ENCODE assay signal across 11 cellular contexts in the genomic region with DNA sequence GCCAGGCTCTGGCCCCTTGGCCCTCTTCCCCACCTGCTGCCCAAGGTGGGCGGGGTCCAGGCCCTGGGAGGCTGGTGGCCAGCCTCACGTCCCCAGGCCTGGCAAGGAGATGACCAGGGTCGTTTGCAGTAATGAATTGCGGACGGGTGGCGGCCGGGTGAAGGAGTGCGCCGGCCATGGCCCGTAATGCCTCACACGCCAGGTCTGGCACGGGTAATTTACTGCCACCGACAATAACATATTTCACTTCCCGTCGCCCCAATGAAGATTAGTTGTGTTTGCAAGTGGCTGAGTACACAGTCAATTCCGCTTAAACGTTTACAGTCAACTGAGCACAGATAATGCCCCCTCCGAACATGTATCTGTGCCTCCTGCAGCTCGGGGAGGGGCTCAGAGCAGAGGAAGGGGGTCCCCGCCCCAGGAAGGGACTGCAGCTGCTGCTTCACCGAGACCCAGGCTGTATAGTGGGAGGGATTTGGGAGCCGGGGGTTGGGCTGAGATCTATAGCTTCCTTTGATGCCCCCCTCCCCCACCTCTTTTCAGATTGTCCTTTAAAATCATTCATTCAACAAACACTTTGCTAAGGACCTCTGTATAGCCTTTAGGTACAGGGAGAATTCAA. TPM values are rescaled to one million over a fixed set of nuclear protein-coding genes. Genes with fewer than 3 reads are reported as not detected.
DNase-seq lines count a peak whose midpoint lies in the region; ATAC-seq and TF ChIP-seq lines count a peak whose summit lies in the region.
"Had no signal": no experiment of that assay in that cellular context is flagged by ENCODE, and none has a peak within 500 bp of the region (broad histone marks: within the 10 kb centered on the region; RNA-seq: fewer than 3 reads in every experiment).

No MANE protein-coding gene starts in this region.

- POLR2A ChIA-PET in naive thymus-derived CD8-positive, alpha-beta T cell (lab: Charles Lee), result no interaction called here

- H3K4me1 ChIP-seq in mesenchymal stem cell (ENCODE audit: control insufficient read depth, insufficient read depth, low read depth, low read length), result peaks cover 2% of the 10 kb centered on the region

- peaks cover 8 to 51% (median 20%) of the 10 kb centered on the region in 5 donors for H3K27me3 Mint-ChIP-seq in naive thymus-derived CD8-positive, alpha-beta T cell

- H3K27me3 ChIP-seq in mesenchymal stem cell (ENCODE audit: control insufficient read depth in 1 of 2, insufficient read depth in 1 of 2, low read length in 2 of 2), result peaks cover 35 to 72% of the 10 kb centered on the region in 2 experiments

- peak overlapping the region in 2 of 10 donors; percentile 75 for H3K27ac Mint-ChIP-seq in naive thymus-derived CD8-positive, alpha-beta T cell

- no peak overlapping the region for H2BK5ac ChIP-seq in mesenchymal stem cell (ENCODE audit: low read depth, low read length, poor library complexity, severe bottlenecking)

- no peak overlapping the region for H2AK5ac ChIP-seq in mesenchymal stem cell (ENCODE audit: low read length, severe bottlenecking)

- H3K23ac ChIP-seq in mesenchymal stem cell (ENCODE audit: low read length in 2 of 2), result no peak overlapping the region

- H3K14ac ChIP-seq in mesenchymal stem cell (ENCODE audit: low read length in 2 of 2), result no peak overlapping the region

- no peak overlapping the region for H4K8ac ChIP-seq in mesenchymal stem cell (ENCODE audit: low read length)

- no peaks in the 10 kb centered on the region for H3K9me3 ChIP-seq in mesenchymal stem cell (ENCODE audit: control insufficient read depth, low read length)

- no peak overlapping the region for H3K18ac ChIP-seq in mesenchymal stem cell (ENCODE audit: low read depth in 1 of 2, low read length in 2 of 2)

- peaks cover 4 to 7% (median 6%) of the 10 kb centered on the region in 4 donors for H3K4me1 Mint-ChIP-seq in naive thymus-derived CD8-positive, alpha-beta T cell

- H3K4ac ChIP-seq in mesenchymal stem cell (ENCODE audit: low read depth in 1 of 2, low read length in 2 of 2), result no peak overlapping the region

- DNase-seq in DMS79 (lab: John Stamatoyannopoulos, UW) (peak; percentile 45), NCI-H187 treated with DMSO at 0.1 percent for 48 hours (lab: John Stamatoyannopoulos, UW) (peak; percentile 89), mesenchymal stem cell (no peak)
- DNase-seq in naive thymus-derived CD8-positive, alpha-beta T cell, result peak in 1 of 10 donors; percentile 24
- DNase-seq: CD4-positive, alpha-beta memory T cell; IMR-90; NCI-H526 treated with DMSO at 0.1 percent for 48 hours had no signal

- no peaks in the 10 kb centered on the region for H3K9me3 Mint-ChIP-seq in naive thymus-derived CD8-positive, alpha-beta T cell

- H3K27ac ChIP-seq in mesenchymal stem cell (ENCODE audit: low read length, poor library complexity, severe bottlenecking), result no peak overlapping the region

- no peak overlapping the region for H2BK12ac ChIP-seq in mesenchymal stem cell (ENCODE audit: low read length in 2 of 2)

- no peak overlapping the region for H2BK120ac ChIP-seq in mesenchymal stem cell (ENCODE audit: low read depth, low read length)

- H4K91ac ChIP-seq in mesenchymal stem cell (ENCODE audit: low read length), result no peak overlapping the region

- H3K4me3 Mint-ChIP-seq in naive thymus-derived CD8-positive, alpha-beta T cell, result peak overlapping the region in 6 of 10 donors; percentile 28 to 70 (median 44)

- no peak overlapping the region for H3K9ac ChIP-seq in mesenchymal stem cell (ENCODE audit: low read length)

- no peaks in the 10 kb centered on the region for H3K36me3 Mint-ChIP-seq in naive thymus-derived CD8-positive, alpha-beta T cell
- H3K36me3 Mint-ChIP-seq: CD4-positive, alpha-beta memory T cell had no signal

- ATAC-seq in SK-N-SH treated with all-trans-retinoic acid at 6 μM for 48 hours, result no peak
- no peak for ATAC-seq in naive thymus-derived CD8-positive, alpha-beta T cell
- ATAC-seq in HG03460 (IDR thresholded peaks at IDR 0.05; ENCODE audit: unreplicated experiment), result no peak
- ATAC-seq in GM18520 (IDR thresholded peaks at IDR 0.05; ENCODE audit: unreplicated experiment), result no peak
- ATAC-seq: activated CD4-positive, CD25-positive, alpha-beta regulatory T cell treated with anti-CD3 and anti-CD28 coated beads, Interleukin-2, amount 50 U/mL, for 24 hours had no signal

- H3K79me1 ChIP-seq in mesenchymal stem cell (replicated peaks; ENCODE audit: low read length, poor library complexity, severe bottlenecking), result no peaks in the 10 kb centered on the region

- H3K36me3 ChIP-seq in mesenchymal stem cell (ENCODE audit: control insufficient read depth in 1 of 2, insufficient read depth in 2 of 2, low read depth in 1 of 2, low read length in 2 of 2), result no peaks in the 10 kb centered on the region

- H2BK15ac ChIP-seq in mesenchymal stem cell (ENCODE audit: low read depth, poor library complexity, severe bottlenecking), result no peak overlapping the region

- no peak overlapping the region for H3K4me2 ChIP-seq in mesenchymal stem cell (ENCODE audit: low read length, poor library complexity, severe bottlenecking)

- H2AFZ ChIP-seq in mesenchymal stem cell (ENCODE audit: low read depth, low read length), result no peak overlapping the region

- no peak overlapping the region for H3K4me3 ChIP-seq in mesenchymal stem cell (ENCODE audit: insufficient read depth in 1 of 2, low read depth in 1 of 2, low read length in 2 of 2)

- 76% methylated on average over 21 of the region's 22 CpGs for WGBS in mesenchymal stem cell

TF ChIP-seq in SK-N-SH treated with all-trans-retinoic acid at 6 μM for 48 hours, 23 proteins besides CTCF, POLR2A, EP300 and RAD21:
- no peak for TF ChIP-seq CREB5 (CRISPR knock-in tag; IDR thresholded peaks at IDR 0.05; ENCODE audit: low read depth)
- TF ChIP-seq TCF4 (CRISPR knock-in tag; IDR thresholded peaks at IDR 0.05; ENCODE audit: borderline replicate concordance), result peak; percentile 73; the same call in 1 of the 2 replicates
- TF ChIP-seq TSHZ2 (CRISPR knock-in tag; IDR thresholded peaks at IDR 0.05), result peak; percentile 71; the same call in 1 of the 2 replicates

RNA-seq across cellular contexts. Expression of gene MVK, which starts 48.4 kb away (rescaled TPM):
- 10 to 100 TPM in 1 of 2 experiments, 1 to 10 TPM in 1; 9.2 to 11.5 TPM for total RNA-seq in naive thymus-derived CD8-positive, alpha-beta T cell
- 1 to 10 TPM; 2.6 to 3.6 (median 2.7) TPM for polyA plus RNA-seq in naive thymus-derived CD8-positive, alpha-beta T cell
- polyA plus RNA-seq in mesenchymal stem cell (2013, experiment 1 of 2), result 48.3 TPM
- polyA plus RNA-seq in mesenchymal stem cell (2013, experiment 2 of 2), result 46.7 TPM

RNA-seq across cellular contexts. Expression of gene MMAB, which starts 48.7 kb away (rescaled TPM):
- total RNA-seq in naive thymus-derived CD8-positive, alpha-beta T cell, result 10 to 100 TPM; 20.6 to 21.6 TPM
- polyA plus RNA-seq in naive thymus-derived CD8-positive, alpha-beta T cell, result 10 to 100 TPM; 28.2 to 39.1 (median 36.0) TPM
- 52.7 TPM for polyA plus RNA-seq in mesenchymal stem cell (2013, experiment 1 of 2)
- 55.4 TPM for polyA plus RNA-seq in mesenchymal stem cell (2013, experiment 2 of 2)
